ENCODE assay signal across 2 cellular contexts in genomic region chrX:2468406-2469195, GRCh38.
A peak's percentile ranks its signal among the peaks of the same experiment; 100 is the strongest.
TF ChIP-seq lines count a peak whose summit lies in the region.

No MANE protein-coding gene starts in this region.

TF ChIP-seq in HEK293, 187 proteins besides CTCF, POLR2A, EP300 and RAD21:
- TF ChIP-seq ZNF280D (tag by site-specific recombination; IDR thresholded peaks at IDR 0.05) (no peak), ZBTB48 (tag by site-specific recombination; IDR thresholded peaks at IDR 0.05) (peak; percentile 92)

TF ChIP-seq in H1, 55 proteins besides CTCF, POLR2A, EP300 and RAD21:
- TF ChIP-seq HDAC2 (IDR thresholded peaks at IDR 0.05; ENCODE audit: borderline replicate concordance in 1 of 2, low read depth in 2 of 2, low read length in 2 of 2) (no peak), CBX8 (IDR thresholded peaks at IDR 0.05; ENCODE audit: borderline replicate concordance, low read depth, low read length) (no peak), CHD2 (IDR thresholded peaks at IDR 0.05; ENCODE audit: low read length) (no peak), SAP30 (IDR thresholded peaks at IDR 0.05; ENCODE audit: insufficient read depth, insufficient replicate concordance, low read length) (no peak), BCL11A (IDR thresholded peaks at IDR 0.05; ENCODE audit: low read depth in 2 of 2, low read length in 2 of 2) (no peak), ASH2L (IDR thresholded peaks at IDR 0.05; ENCODE audit: low read length) (no peak), YY1 (IDR thresholded peaks at IDR 0.05; ENCODE audit: low read depth, low read length) (no peak), SUZ12 (IDR thresholded peaks at IDR 0.05; ENCODE audit: low read length) (no peak), POLR2AphosphoS5 (IDR thresholded peaks at IDR 0.05; ENCODE audit: low read depth, low read length) (no peak), RXRA (IDR thresholded peaks at IDR 0.05; ENCODE audit: insufficient read depth, low read depth, low read length) (no peak), SP1 (IDR thresholded peaks at IDR 0.05; ENCODE audit: low read depth, low read length) (no peak), RBBP5 (IDR thresholded peaks at IDR 0.05; ENCODE audit: borderline replicate concordance, low read depth, low read length) (no peak), NRF1 (IDR thresholded peaks at IDR 0.05; ENCODE audit: low read depth, low read length) (no peak), CTBP2 (IDR thresholded peaks at IDR 0.05; ENCODE audit: borderline replicate concordance, insufficient read depth, insufficient read length, low read length) (no peak), ATF2 (IDR thresholded peaks at IDR 0.05; ENCODE audit: low read length) (no peak), SIX5 (IDR thresholded peaks at IDR 0.05; ENCODE audit: low read depth, low read length) (no peak), RFX5 (IDR thresholded peaks at IDR 0.05; ENCODE audit: borderline replicate concordance, low read depth, low read length) (no peak), EGR1 (IDR thresholded peaks at IDR 0.05; ENCODE audit: borderline replicate concordance, low read depth, low read length) (no peak), KDM1A (IDR thresholded peaks at IDR 0.05; ENCODE audit: borderline replicate concordance, low read length) (no peak)
